8 cellular contexts compared by ENCODE assay signal in genomic region chr4:71553605-71554004, GRCh38.
DNase-seq lines count a peak whose midpoint lies in the region; ATAC-seq and TF ChIP-seq lines count a peak whose summit lies in the region.

No MANE protein-coding gene starts in this region.

- H3K4me3 ChIP-seq in MM.1S (ENCODE audit: low read length) (no peak overlapping the region), esophagus muscularis mucosa (no peak overlapping the region), psoas muscle (no peak overlapping the region)

- no peaks in the 10 kb centered on the region for H3K79me2 ChIP-seq in MM.1S (ENCODE audit: low read length)

- H2AFZ ChIP-seq in MM.1S (ENCODE audit: low read length) = no peak overlapping the region

- TF ChIP-seq CTCF in MM.1S (IDR thresholded peaks at IDR 0.05; ENCODE audit: low read length) = peak; percentile 45
- TF ChIP-seq CTCF in esophagus muscularis mucosa (IDR thresholded peaks at IDR 0.05) = peak; percentile 10 to 39 (median 13)
- TF ChIP-seq CTCF in psoas muscle (IDR thresholded peaks at IDR 0.05) = peak; percentile 64

- no peak overlapping the region for H3K4me2 ChIP-seq in MM.1S (ENCODE audit: low read depth, low read length)

- H3K4me1 ChIP-seq in MM.1S (ENCODE audit: low read length) (no peaks in the 10 kb centered on the region), esophagus muscularis mucosa (peaks cover 0 to 11% (median 2%) of the 10 kb centered on the region in 4 donors), psoas muscle (no peaks in the 10 kb centered on the region)

- H3K36me3 ChIP-seq in MM.1S (replicated peaks; ENCODE audit: insufficient read depth, low read length) (no peaks in the 10 kb centered on the region), esophagus muscularis mucosa (no peaks in the 10 kb centered on the region), psoas muscle (ENCODE audit: insufficient read depth in 1 of 2, low read depth in 1 of 2) (no peaks in the 10 kb centered on the region)

- H3K9me3 ChIP-seq in MM.1S (replicated peaks; ENCODE audit: insufficient read depth, low read length) (no peaks in the 10 kb centered on the region), esophagus muscularis mucosa (no peaks in the 10 kb centered on the region), psoas muscle (no peaks in the 10 kb centered on the region)

- WGBS in esophagus muscularis mucosa = 50% methylated on average over 1 of the region's 1 CpG
- WGBS in psoas muscle, 3 donors = 20 to 41% (median 36%) methylated on average over 1 of the region's 1 CpG

- DNase-seq in NCI-H345 (lab: John Stamatoyannopoulos, UW) (peak; percentile 3), NCI-H345 treated with DMSO at 0.1 percent for 48 hours (lab: John Stamatoyannopoulos, UW; ENCODE audit: unreplicated experiment) (no peak), MM.1S (no peak), esophagus muscularis mucosa (ENCODE audit: extremely low spot score) (no peak), psoas muscle (no peak), SIG-M5 (lab: John Stamatoyannopoulos, UW) (no peak), NCI-H2171 (lab: John Stamatoyannopoulos, UW) (no peak)

- H3K9me2 ChIP-seq in MM.1S (replicated peaks; ENCODE audit: insufficient read depth, low read length) = no peaks in the 10 kb centered on the region

- H3K9ac ChIP-seq in MM.1S (ENCODE audit: low read length) = no peak overlapping the region

- ATAC-seq in psoas muscle (peak; percentile 62 to 87 (median 70)), HG02610 (IDR thresholded peaks at IDR 0.05; ENCODE audit: unreplicated experiment) (no peak)

- H4K20me1 ChIP-seq in MM.1S (ENCODE audit: insufficient read depth, low read length) = no peaks in the 10 kb centered on the region

- H3K27me3 ChIP-seq in MM.1S (replicated peaks; ENCODE audit: insufficient read depth, low read length) (no peaks in the 10 kb centered on the region), esophagus muscularis mucosa (no peaks in the 10 kb centered on the region), psoas muscle (ENCODE audit: insufficient read depth in 3 of 3, low read length in 2 of 3) (no peaks in the 10 kb centered on the region)

- no peaks in the 10 kb centered on the region for H3F3A ChIP-seq in MM.1S (ENCODE audit: insufficient read depth, low read length)

- H3K27ac ChIP-seq in MM.1S (ENCODE audit: low read length) (no peak overlapping the region), esophagus muscularis mucosa (replicated peaks in 1 of 4) (no peak overlapping the region), psoas muscle (no peak overlapping the region)

- TF ChIP-seq POLR2A in esophagus muscularis mucosa (IDR thresholded peaks at IDR 0.05; ENCODE audit: low read depth) = no peak

- no peak for TF ChIP-seq EP300 in esophagus muscularis mucosa (IDR thresholded peaks at IDR 0.05)

- intact Hi-C loops in esophagus muscularis mucosa (cut with DNase I) = no loop called here
- intact Hi-C loops in psoas muscle (cut with DNase I) = loop anchor here (2.0 to 10.0 kb wide), 4 partner anchors 321 to 369 kb away; no protein-coding TSS in a partner anchor

Comparison
In these comparisons a context has a peak if more than half of its experiments do, and no peak if none do; other contexts are left out.
1. CTCF ChIP-seq: peak in every context shown above with its lines; median percentile 64 in psoas muscle; 45 in MM.1S; 13 in esophagus muscularis mucosa.